16 cellular contexts compared by ENCODE assay signal in genomic region chr2:120503206-120503792, GRCh38.
DNase-seq lines count a peak whose midpoint lies in the region; ATAC-seq, FAIRE-seq and TF ChIP-seq lines count a peak whose summit lies in the region.
"Had no signal": no experiment of that assay in that cellular context is flagged by ENCODE, and none has a peak within 500 bp of the region (broad histone marks: within the 10 kb centered on the region; RNA-seq: fewer than 3 reads in every experiment).

No MANE protein-coding gene starts in this region.

- no peaks in the 10 kb centered on the region for H3K36me3 Mint-ChIP-seq in MCF 10A (ENCODE audit: insufficient read depth, unreplicated experiment)
- H3K36me3 Mint-ChIP-seq: CD14-positive monocyte had no signal

- H2AK5ac ChIP-seq in H1 (ENCODE audit: low read depth, low read length) = no peak overlapping the region

- H3K79me1 ChIP-seq in H1 (ENCODE audit: low read depth, low read length) = no peaks in the 10 kb centered on the region

- H3K56ac ChIP-seq in H1 (replicated peaks; ENCODE audit: insufficient read length, low read depth, low read length) = no peak overlapping the region

- no peak overlapping the region for H3K4me2 ChIP-seq in H1 (ENCODE audit: insufficient read depth in 1 of 2, low read depth in 2 of 2, low read length in 2 of 2)

- H3K14ac ChIP-seq in H1 (ENCODE audit: insufficient read length) = no peak overlapping the region

- no TSS peak for BruUV-seq in MCF 10A (replicated peaks; lab: Mats Ljungman, UMichigan)

- H3K4me3 ChIP-seq in breast epithelium (no peak overlapping the region), H1 (ENCODE audit: extremely low read depth in 1 of 4, insufficient read depth in 2 of 4, low read depth in 3 of 4, low read length in 4 of 4) (no peak overlapping the region), right lobe of liver (no peak overlapping the region), skeletal muscle tissue (ENCODE audit: low read length in 3 of 3) (peak overlapping the region in 2 of 3 donors; percentile 22 to 35), H7 (ENCODE audit: insufficient read depth, low read depth, low read length) (no peak overlapping the region)
- H3K4me3 ChIP-seq: Peyer's patch had no signal

- POLR2A ChIA-PET in MCF 10A (lab: Yijun Ruan, JAX) (no interaction called here), H1 (lab: Charles Lee; ENCODE audit: partially characterized antibody) (no interaction called here)

- TF ChIP-seq EP300 in H1 (IDR thresholded peaks at IDR 0.05; ENCODE audit: borderline replicate concordance in 1 of 2, low read depth in 2 of 2, low read length in 2 of 2) = no peak

- H3K4me1 ChIP-seq in breast epithelium (no peaks in the 10 kb centered on the region), H1 (replicated peaks in 1 of 4; ENCODE audit: control insufficient read depth in 3 of 4, insufficient read depth in 4 of 4, low read length in 3 of 4) (no peaks in the 10 kb centered on the region; a peak in 1 of 7 replicates), right lobe of liver (peaks cover 0 to 25% (median 8%) of the 10 kb centered on the region in 4 donors), skeletal muscle tissue (ENCODE audit: control insufficient read depth in 3 of 3, insufficient read depth in 3 of 3, low read length in 3 of 3) (peaks cover 14 to 32% (median 30%) of the 10 kb centered on the region in 3 donors)
- H3K4me1 ChIP-seq: Peyer's patch had no signal

- no peak overlapping the region for H2BK120ac ChIP-seq in H1 (replicated peaks; ENCODE audit: low read depth, low read length)

- no peak overlapping the region for H2AFZ ChIP-seq in H1 (ENCODE audit: low read length)

- no peak overlapping the region for H4K91ac ChIP-seq in H1 (replicated peaks; ENCODE audit: insufficient read length, low read length)

- no peaks in the 10 kb centered on the region for H3K79me2 ChIP-seq in H1 (ENCODE audit: control insufficient read depth in 1 of 2, insufficient read depth in 2 of 2, low read length in 2 of 2)

- no peak overlapping the region for H3K4me3 Mint-ChIP-seq in MCF 10A (ENCODE audit: unreplicated experiment)
- H3K4me3 Mint-ChIP-seq: CD14-positive monocyte had no signal

- H3K4ac ChIP-seq in H1 (replicated peaks; ENCODE audit: insufficient read length, low read depth, low read length) = no peak overlapping the region

- no peaks in the 10 kb centered on the region for H3K27me3 Mint-ChIP-seq in MCF 10A (ENCODE audit: insufficient read depth, unreplicated experiment)

- intact Hi-C loops in MCF 10A (cut with micrococcal nuclease) = no loop called here
- intact Hi-C loops in breast epithelium (cut with DNase I; ENCODE audit: low total_unique reads) = no loop called here
- intact Hi-C loops in right lobe of liver (cut with DNase I) = loop anchor here in 1 of 2 donors (10.0 kb wide), 1 partner anchor 158 kb away; the partner anchor contains the start of gene INHBB

- H3K9me3 Mint-ChIP-seq in MCF 10A (ENCODE audit: unreplicated experiment) = no peaks in the 10 kb centered on the region
- H3K9me3 Mint-ChIP-seq: CD14-positive monocyte had no signal

- no peak overlapping the region for H2BK15ac ChIP-seq in H1 (ENCODE audit: low read length)

- H2BK20ac ChIP-seq in H1 (ENCODE audit: low read length) = no peak overlapping the region

- peaks cover 5% of the 10 kb centered on the region for H3K4me1 Mint-ChIP-seq in MCF 10A (ENCODE audit: insufficient read depth, unreplicated experiment)

- no peak overlapping the region for H2BK5ac ChIP-seq in H1 (ENCODE audit: low read depth, low read length)

- no peak overlapping the region for H3K23ac ChIP-seq in H1 (ENCODE audit: insufficient read length)

- no peak overlapping the region for H4K5ac ChIP-seq in H1 (ENCODE audit: insufficient read length, low read depth, low read length)

- H3K18ac ChIP-seq in H1 (ENCODE audit: extremely low read depth, low read length) = no peak overlapping the region

- no peak overlapping the region for H3K9ac ChIP-seq in H1 (replicated peaks in 1 of 4; ENCODE audit: extremely low read depth in 1 of 4, low read depth in 3 of 4, low read length in 3 of 4)
- H3K9ac ChIP-seq in skeletal muscle tissue (ENCODE audit: low read depth in 1 of 3, low read length in 3 of 3) = peak overlapping the region in 2 of 3 donors; percentile 32 to 82

- H3K27ac ChIP-seq in breast epithelium (no peak overlapping the region), H1 (ENCODE audit: low read depth, low read length) (no peak overlapping the region), right lobe of liver (peak overlapping the region in 2 of 3 donors; percentile 50 to 84), skeletal muscle tissue (ENCODE audit: low read depth, low read length) (peak overlapping the region; percentile 67)
- H3K27ac ChIP-seq: 22Rv1, Peyer's patch had no signal

- H3K9me3 ChIP-seq in breast epithelium (no peaks in the 10 kb centered on the region), H1 (ENCODE audit: insufficient read depth in 2 of 2, low read depth in 1 of 2, low read length in 1 of 2) (no peaks in the 10 kb centered on the region), right lobe of liver (no peaks in the 10 kb centered on the region), skeletal muscle tissue (ENCODE audit: control insufficient read depth in 3 of 3, low read length in 3 of 3) (no peaks in the 10 kb centered on the region)
- H3K9me3 ChIP-seq: Peyer's patch had no signal

- no peak overlapping the region for H2BK12ac ChIP-seq in H1 (ENCODE audit: low read depth, low read length)

- H4K20me1 ChIP-seq in H1 (replicated peaks in 1 of 2; ENCODE audit: control insufficient read depth in 1 of 2, insufficient read depth in 2 of 2, low read length in 2 of 2) = peaks cover 0 to 3% of the 10 kb centered on the region in 2 experiments

- H3K23me2 ChIP-seq in H1 (ENCODE audit: low read depth, low read length) = no peaks in the 10 kb centered on the region

- no peak for TF ChIP-seq CTCF in MCF 10A (IDR thresholded peaks at IDR 0.05; ENCODE audit: unreplicated experiment)
- no peak for TF ChIP-seq CTCF in breast epithelium (IDR thresholded peaks at IDR 0.05)
- TF ChIP-seq CTCF in H1 (IDR thresholded peaks at IDR 0.05; ENCODE audit: control extremely low read depth in 1 of 3, insufficient read depth in 1 of 3, low read depth in 1 of 3, low read length in 3 of 3) = no peak
- TF ChIP-seq CTCF in right lobe of liver (IDR thresholded peaks at IDR 0.05) = no peak

- CTCF ChIA-PET in MCF 10A (lab: Yijun Ruan, JAX) = no interaction called here
- CTCF ChIA-PET in H1 (lab: Charles Lee; ENCODE audit: partially characterized antibody) = interaction anchor here (1.7 to 10.8 kb wide), 2 partner anchors 16 to 18 kb away, joined by 8 to 91 read pairs; no protein-coding TSS in a partner anchor

- peak overlapping the region; percentile 76; the same call in 1 of the 2 replicates for H4K8ac ChIP-seq in H1 (ENCODE audit: extremely low read depth, insufficient read depth, low read length)

- H3K36me3 ChIP-seq in breast epithelium (no peaks in the 10 kb centered on the region), H1 (ENCODE audit: control insufficient read depth in 2 of 4, insufficient read depth in 4 of 4, low read length in 3 of 4) (no peaks in the 10 kb centered on the region), right lobe of liver (no peaks in the 10 kb centered on the region), skeletal muscle tissue (ENCODE audit: control insufficient read depth in 3 of 3, insufficient read depth in 3 of 3, low read length in 3 of 3) (no peaks in the 10 kb centered on the region), H7 (replicated peaks; ENCODE audit: control insufficient read depth, insufficient read depth, low read length) (no peaks in the 10 kb centered on the region)
- H3K36me3 ChIP-seq: Peyer's patch had no signal

- H3K27me3 ChIP-seq in breast epithelium (no peaks in the 10 kb centered on the region), H1 (replicated peaks in 1 of 4; ENCODE audit: control insufficient read depth in 3 of 4, extremely low read depth in 1 of 4, insufficient read depth in 3 of 4, low read length in 3 of 4) (peaks cover 0 to 7% (median 2%) of the 10 kb centered on the region in 4 experiments; a peak in 3 of 7 replicates), right lobe of liver (no peaks in the 10 kb centered on the region), skeletal muscle tissue (ENCODE audit: control insufficient read depth in 3 of 3, insufficient read depth in 3 of 3, low read length in 3 of 3) (no peaks in the 10 kb centered on the region), H7 (ENCODE audit: control insufficient read depth, insufficient read depth, low read length) (no peaks in the 10 kb centered on the region; the same call in 1 of the 2 replicates)
- H3K27me3 ChIP-seq: Peyer's patch had no signal

- TF ChIP-seq RAD21 in H1 (IDR thresholded peaks at IDR 0.05 in 1 of 2, conservative IDR thresholded peaks at IDR 0.05 in 1 of 2; ENCODE audit: low read depth in 2 of 2, low read length in 2 of 2) = no peak

- WGBS in H1 (ENCODE audit: extremely low coverage in 1 of 2, insufficient coverage in 1 of 2, insufficient read length in 1 of 2, insufficient replicate concordance in 2 of 2, low coverage in 1 of 2, low lambda C conversion rate in 2 of 2, missing lambda C conversion rate in 1 of 2), 2 experiments = 85% methylated on average over 16 of the region's 17 CpGs; no CpG with 5 or more reads in 1 of the 2 experiments
- WGBS in right lobe of liver (ENCODE audit: insufficient coverage, low coverage, low lambda C conversion rate, missing lambda C conversion rate) = 60% methylated on average over 9 of the region's 17 CpGs

- TF ChIP-seq POLR2A in breast epithelium (IDR thresholded peaks at IDR 0.05) = no peak
- no peak for TF ChIP-seq POLR2A in H1 (IDR thresholded peaks at IDR 0.05; ENCODE audit: control extremely low read depth in 1 of 2, low read depth in 2 of 2, low read length in 2 of 2)
- TF ChIP-seq POLR2A in right lobe of liver (IDR thresholded peaks at IDR 0.05) = no peak

- no peak for FAIRE-seq in H1 (lab: Jason Lieb, UNC)

- H3K27ac Mint-ChIP-seq in MCF 10A (ENCODE audit: low read depth, unreplicated experiment) = peak overlapping the region; percentile 62

- DNase-seq in MCF 10A (ENCODE audit: unreplicated experiment) (no peak), breast epithelium (ENCODE audit: low spot score in 2 of 2) (no peak), H1 (ENCODE audit: low read depth in 1 of 2, low spot score in 2 of 2) (no peak), right lobe of liver (peak in 1 of 3 donors; percentile 53), NCI-H69 (lab: John Stamatoyannopoulos, UW) (no peak), middle frontal gyrus (ENCODE audit: extremely low spot score, low spot score) (no peak), H7 (no peak)
- DNase-seq: DMS 273 treated with DMSO at 0.1 percent for 48 hours, DND-41, NCI-H1105, NCI-H2081 treated with DMSO at 0.1 percent for 48 hours, NCI-H446 treated with DMSO at 0.1 percent for 48 hours had no signal

- ATAC-seq in right lobe of liver = no peak

TF ChIP-seq in H1, 55 proteins besides CTCF, POLR2A, EP300 and RAD21 (continues in another document):
- TF ChIP-seq RBBP5 (IDR thresholded peaks at IDR 0.05; ENCODE audit: borderline replicate concordance, low read depth, low read length) (no peak), POLR2AphosphoS5 (IDR thresholded peaks at IDR 0.05; ENCODE audit: low read depth, low read length) (no peak), SAP30 (IDR thresholded peaks at IDR 0.05; ENCODE audit: insufficient read depth, insufficient replicate concordance, low read length) (no peak), KDM5A (IDR thresholded peaks at IDR 0.05; ENCODE audit: low read length) (no peak), GTF2F1 (IDR thresholded peaks at IDR 0.05; ENCODE audit: borderline replicate concordance, low read depth, low read length) (no peak)

Comparison
In these comparisons a context has a peak if more than half of its experiments do, and no peak if none do; other contexts are left out.
1. H3K27ac ChIP-seq: peak in right lobe of liver (2 of 3) and skeletal muscle tissue (single experiment); none in breast epithelium (0 of 2) and H1 (single experiment).
2. H3K4me3 ChIP-seq: peak in skeletal muscle tissue (2 of 3); none in breast epithelium (0 of 3), H1 (0 of 4), right lobe of liver (0 of 3) and H7 (single experiment).
3. H3K9ac ChIP-seq: peak in skeletal muscle tissue (2 of 3); none in H1 (0 of 4).